In the genomic region with DNA sequence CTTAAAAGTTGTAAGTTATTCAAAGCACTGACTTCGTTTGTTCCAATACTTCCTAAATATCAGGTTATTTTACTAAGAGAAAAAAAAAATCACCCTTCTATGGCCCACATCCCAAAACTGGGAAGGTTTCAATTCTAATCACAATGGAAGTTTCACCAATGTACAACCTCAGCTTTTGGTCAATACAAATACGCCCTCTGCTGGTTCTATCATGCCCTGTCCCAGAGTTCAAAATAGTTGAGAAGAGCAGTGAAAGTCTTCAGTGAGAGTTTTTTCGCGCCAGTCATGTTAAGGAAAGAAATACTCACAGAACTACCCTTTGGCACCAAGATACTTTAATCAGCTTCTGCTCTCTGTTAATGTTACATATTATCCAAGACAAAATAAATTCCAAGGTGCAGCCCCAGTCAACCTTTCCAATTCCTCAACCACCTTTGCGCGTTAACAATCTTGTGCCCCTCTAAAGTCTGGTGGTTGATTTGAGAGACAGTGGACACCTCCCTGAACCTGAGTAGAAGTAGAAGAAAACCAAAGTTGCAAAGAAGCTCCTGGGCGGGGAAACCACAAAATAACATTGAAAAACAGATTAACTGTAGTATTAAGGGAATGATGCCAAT, we compare ENCODE assay signal across 8 cellular contexts. TPM values are rescaled to one million over a fixed set of nuclear protein-coding genes. Genes with fewer than 3 reads are reported as not detected.
DNase-seq lines count a peak whose midpoint lies in the region; ATAC-seq lines count a peak whose summit lies in the region.

No MANE protein-coding gene starts in this region.

- H4K8ac ChIP-seq in trophoblast cell (ENCODE audit: low read depth, low read length) = no peak overlapping the region

- no peak overlapping the region for H3K23ac ChIP-seq in trophoblast cell (ENCODE audit: low read length)

- whole genome bisulfite sequencing in trophoblast cell (ENCODE audit: extremely low coverage, insufficient coverage, insufficient read length) = no CpG with 5 or more reads among the region's 7 CpGs

- H3K36me3 ChIP-seq in trophoblast cell (ENCODE audit: control insufficient read depth in 1 of 2, insufficient read depth in 2 of 2, low read length in 2 of 2) = no peaks in the 10 kb centered on the region

- no peak overlapping the region for H3K4me3 ChIP-seq in trophoblast cell (ENCODE audit: low read depth, low read length)

- no peak overlapping the region for H3K18ac ChIP-seq in trophoblast cell (ENCODE audit: low read length)

- H3K27me3 ChIP-seq in trophoblast cell (ENCODE audit: insufficient read depth, low read length) = no peaks in the 10 kb centered on the region

- H2BK5ac ChIP-seq in trophoblast cell (ENCODE audit: low read depth, low read length, poor library complexity) = no peak overlapping the region

- no peaks in the 10 kb centered on the region for H3K4me1 ChIP-seq in trophoblast cell (ENCODE audit: control insufficient read depth in 1 of 2, insufficient read depth in 2 of 2, low read length in 2 of 2)

- H3K9ac ChIP-seq in trophoblast cell (ENCODE audit: low read length) = no peak overlapping the region

- H3K9me3 ChIP-seq in trophoblast cell (ENCODE audit: insufficient read depth, low read depth, low read length) = no peaks in the 10 kb centered on the region

- no peaks in the 10 kb centered on the region for H3K79me1 ChIP-seq in trophoblast cell (ENCODE audit: low read length)

- no peak overlapping the region for H3K4ac ChIP-seq in trophoblast cell (ENCODE audit: low read depth, low read length)

- H3K4me2 ChIP-seq in trophoblast cell (ENCODE audit: low read length) = no peak overlapping the region

- ATAC-seq in HG02759 (IDR thresholded peaks at IDR 0.05; ENCODE audit: unreplicated experiment) = no peak

- DNase-seq in ELR (ENCODE audit: low read depth) = peak; percentile 81
- DNase-seq in Kasumi-1 (lab: John Stamatoyannopoulos, UW) = peak; percentile 73 to 93
- peak; percentile 70 for DNase-seq in RPMI8226
- DNase-seq in activated gamma-delta T cell treated with anti-CD3 and anti-CD28 coated beads, Interleukin-2, amount 50 U/mL, for 16 hours (ENCODE audit: low read depth) = peak; percentile 19
- DNase-seq in globus pallidus (ENCODE audit: low spot score) = peak; percentile 41
- DNase-seq in trophoblast cell = peak; percentile 60 to 89
- no peak for DNase-seq in NK-92 treated with Interleukin-12 subunit alpha and Interleukin-12 subunit beta, amount 100 ng/mL, for 24 hours (lab: John Stamatoyannopoulos, UW)

- H3K79me2 ChIP-seq in trophoblast cell (ENCODE audit: control insufficient read depth, insufficient read depth, low read length, poor library complexity) = no peaks in the 10 kb centered on the region

- H2BK120ac ChIP-seq in trophoblast cell (ENCODE audit: insufficient read depth, low read length, poor library complexity) = no peak overlapping the region

- H3K14ac ChIP-seq in trophoblast cell (ENCODE audit: low read length) = no peak overlapping the region

- no peak overlapping the region for H2AFZ ChIP-seq in trophoblast cell (ENCODE audit: insufficient read depth, low read length, poor library complexity)

- no peak overlapping the region for H2BK12ac ChIP-seq in trophoblast cell (ENCODE audit: low read length)

- no peak overlapping the region for H3K27ac ChIP-seq in trophoblast cell (ENCODE audit: low read depth, low read length)

- no peak overlapping the region for H4K91ac ChIP-seq in trophoblast cell (ENCODE audit: low read depth, low read length)

- H4K12ac ChIP-seq in trophoblast cell (ENCODE audit: low read depth, low read length) = no peak overlapping the region

- H2AK5ac ChIP-seq in trophoblast cell (ENCODE audit: low read length) = no peak overlapping the region

RNA-seq across cellular contexts. Expression of a gene that starts 59.9 kb away (rescaled TPM):
- 112 and 118 TPM in 2 replicates for polyA plus RNA-seq in trophoblast cell (2013)
